In the genomic region with DNA sequence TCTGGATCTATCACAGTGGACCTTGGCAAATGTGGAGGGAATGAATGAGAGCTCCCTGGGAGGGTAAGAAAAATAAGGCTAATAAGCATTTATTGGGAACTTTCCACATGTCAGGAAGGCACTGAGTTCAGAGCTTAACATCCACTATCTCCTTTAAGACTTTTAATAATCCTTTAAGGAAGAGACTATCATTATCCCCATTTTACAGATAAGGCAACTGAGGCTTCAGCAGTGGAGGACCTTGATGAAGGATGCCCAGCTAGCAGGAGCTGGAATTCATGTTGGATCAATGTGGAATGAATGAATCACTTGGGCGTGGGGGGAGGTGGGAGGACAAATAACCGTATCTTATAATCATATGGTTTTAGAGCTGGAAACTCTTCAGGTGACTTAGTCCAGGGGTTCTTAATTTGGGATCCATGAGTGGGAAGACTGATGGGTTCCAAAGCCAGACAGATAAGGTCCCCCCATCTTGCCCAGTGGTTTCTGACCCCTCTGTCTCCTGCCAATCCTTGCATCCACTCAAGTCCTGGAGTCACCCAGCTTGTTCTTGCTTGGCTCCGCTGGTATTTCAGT, we compare ENCODE assay signal across 34 cellular contexts. TPM values are rescaled to one million over a fixed set of nuclear protein-coding genes. Genes with fewer than 3 reads are reported as not detected.
"Had no signal": no experiment of that assay in that cellular context is flagged by ENCODE, and none has a peak within 500 bp of the region (broad histone marks: within the 10 kb centered on the region; RNA-seq: fewer than 3 reads in every experiment).

No MANE protein-coding gene starts in this region.

- H3K9me3 ChIP-seq: MG63 had no signal

- H3K36me3 ChIP-seq: MG63 had no signal

- H3K4me3 ChIP-seq: MG63 had no signal

- DNase-seq: Kasumi-1, MG63, MM.1S, MV-4-11, NCI-H1048, NCI-H1092, NCI-H1092 treated with DMSO at 0.1 percent for 48 hours, NCI-H1105, NCI-H1105 treated with DMSO at 0.1 percent for 48 hours, NCI-H1417, NCI-H1417 treated with DMSO at 0.1 percent for 48 hours, NCI-H1436, NCI-H1436 treated with DMSO at 0.1 percent for 48 hours, NCI-H1694, NCI-H1694 treated with DMSO at 0.1 percent for 48 hours, NCI-H187, NCI-H187 treated with DMSO at 0.1 percent for 48 hours, NCI-H1930, NCI-H2029, NCI-H2029 treated with DMSO at 0.1 percent for 48 hours, NCI-H2081, NCI-H2081 treated with DMSO at 0.1 percent for 48 hours, NCI-H2107, NCI-H2171, NCI-H2171 treated with DMSO at 0.1 percent for 48 hours, NCI-H2227 treated with DMSO at 0.1 percent for 48 hours, NCI-H226, NCI-H345, NCI-H446, NCI-H446 treated with DMSO at 0.1 percent for 48 hours, NCI-H510A, NCI-H510A treated with DMSO at 0.1 percent for 48 hours, NCI-H524 treated with DMSO at 0.1 percent for 48 hours had no signal

RNA-seq across cellular contexts. Expression of gene CD40, which starts 54.9 kb away (rescaled TPM):
- total RNA-seq: M059J had no signal
